In the genomic region with DNA sequence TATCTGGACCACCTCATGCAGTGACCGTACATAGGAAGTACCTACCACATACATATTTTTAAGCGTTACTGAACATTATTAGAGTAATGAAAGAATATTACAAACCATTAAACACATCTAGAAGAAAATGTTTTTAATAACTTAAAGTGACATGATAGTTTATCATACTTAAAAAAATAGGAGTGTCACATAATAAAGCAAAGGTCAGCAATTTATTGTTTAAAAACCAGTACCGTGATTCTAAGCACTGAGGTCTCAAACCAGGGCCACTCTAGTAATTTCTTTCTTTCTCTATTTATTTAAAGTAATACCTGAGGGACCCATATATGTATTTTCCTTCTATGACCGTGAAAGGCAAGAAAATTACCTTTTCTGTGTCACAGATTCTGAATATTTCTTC, we compare ENCODE assay signal across 1 cellular context.
TF ChIP-seq lines count a peak whose summit lies in the region.

No MANE protein-coding gene starts in this region.

TF ChIP-seq in IMR-90, 13 proteins besides CTCF, POLR2A, EP300 and RAD21 (continued from another document):
- TF ChIP-seq MAFK (IDR thresholded peaks at IDR 0.05; ENCODE audit: low read depth, low read length), result peak; percentile 93
